Comparison of ENCODE assay signal across 14 cellular contexts in genomic region chr2:164868563-164869419, GRCh38. TPM values are rescaled to one million over a fixed set of nuclear protein-coding genes. Genes with fewer than 3 reads are reported as not detected.
DNase-seq lines count a peak whose midpoint lies in the region; ATAC-seq lines count a peak whose summit lies in the region.
"Had no signal": no experiment of that assay in that cellular context is flagged by ENCODE, and none has a peak within 500 bp of the region (broad histone marks: within the 10 kb centered on the region; RNA-seq: fewer than 3 reads in every experiment).

No MANE protein-coding gene starts in this region.

- H3K4me3 ChIP-seq in GM23248 (no peak overlapping the region), endocrine pancreas (ENCODE audit: control insufficient read depth, insufficient read depth, low read length) (peak overlapping the region; percentile 34)
- H3K4me3 ChIP-seq: SJSA1 had no signal

- H3K27me3 ChIP-seq in GM23248 (replicated peaks; ENCODE audit: insufficient read depth) (no peaks in the 10 kb centered on the region), endocrine pancreas (ENCODE audit: control insufficient read depth, insufficient read depth, low read length) (no peaks in the 10 kb centered on the region)
- H3K27me3 ChIP-seq: SJSA1 had no signal

- no peaks in the 10 kb centered on the region for H3K9me2 ChIP-seq in GM23248 (ENCODE audit: insufficient read depth)

- no peak for ATAC-seq in HG03432 (IDR thresholded peaks at IDR 0.05; ENCODE audit: unreplicated experiment)
- ATAC-seq: effector memory CD8-positive, alpha-beta T cell; naive thymus-derived CD8-positive, alpha-beta T cell had no signal

- no peak overlapping the region for H2AFZ ChIP-seq in GM23248

- H3K27ac Mint-ChIP-seq in activated naive CD4-positive, alpha-beta T cell treated with anti-CD3 and anti-CD28 coated beads for 36 hours: no peak overlapping the region
- H3K27ac Mint-ChIP-seq: effector memory CD8-positive, alpha-beta T cell; naive thymus-derived CD8-positive, alpha-beta T cell had no signal

- DNase-seq in GM23248 (peak; percentile 8), NCI-H1105 treated with DMSO at 0.1 percent for 48 hours (lab: John Stamatoyannopoulos, UW) (peak; percentile 47), renal cortical epithelial cell (ENCODE audit: low read depth) (peak; percentile 37), NOMO-1 treated with dmso at 0.1 percent for 144 hours (lab: John Stamatoyannopoulos, UW; ENCODE audit: unreplicated experiment) (no peak)
- no peak for DNase-seq in activated naive CD4-positive, alpha-beta T cell treated with anti-CD3 and anti-CD28 coated beads for 36 hours
- DNase-seq: activated CD4-positive, alpha-beta T cell treated with anti-CD3 and anti-CD28 coated beads for 48 hours; effector memory CD8-positive, alpha-beta T cell; foreskin melanocyte; naive thymus-derived CD8-positive, alpha-beta T cell; NCI-H2081 treated with DMSO at 0.1 percent for 48 hours; stimulated activated CD4-positive, alpha-beta T cell treated with anti-CD3 and anti-CD28 coated beads, Interleukin-15, amount 100 ng/mL, for 24 hours had no signal

- WGBS in GM23248 (ENCODE audit: low coverage in 1 of 2, low lambda C conversion rate in 2 of 2, missing lambda C conversion rate in 2 of 2), 2 experiments: 49 to 51% methylated on average over 5 of the region's 5 CpGs

- H3K9me3 ChIP-seq in GM23248 (ENCODE audit: low read depth) (no peaks in the 10 kb centered on the region), endocrine pancreas (ENCODE audit: control insufficient read depth, low read length) (no peaks in the 10 kb centered on the region)
- H3K9me3 ChIP-seq: SJSA1 had no signal

- H3K4me1 ChIP-seq in GM23248 (ENCODE audit: insufficient read depth): no peaks in the 10 kb centered on the region
- peaks cover 12% of the 10 kb centered on the region for H3K4me1 ChIP-seq in endocrine pancreas (ENCODE audit: control insufficient read depth, insufficient read depth, low read length)

- H3K9ac ChIP-seq in GM23248 (no peak overlapping the region), endocrine pancreas (ENCODE audit: control insufficient read depth, insufficient read depth, low read length) (no peak overlapping the region)

- H3K4me1 Mint-ChIP-seq in activated naive CD4-positive, alpha-beta T cell treated with anti-CD3 and anti-CD28 coated beads for 36 hours (ENCODE audit: low read depth): no peaks in the 10 kb centered on the region

- H3K27ac ChIP-seq in GM23248: no peak overlapping the region
- H3K27ac ChIP-seq: SJSA1 had no signal

- H3K27me3 Mint-ChIP-seq in activated naive CD4-positive, alpha-beta T cell treated with anti-CD3 and anti-CD28 coated beads for 36 hours (ENCODE audit: low read depth): peaks cover 5% of the 10 kb centered on the region
- H3K27me3 Mint-ChIP-seq: effector memory CD8-positive, alpha-beta T cell had no signal

- no peak overlapping the region for H3K4me3 Mint-ChIP-seq in activated naive CD4-positive, alpha-beta T cell treated with anti-CD3 and anti-CD28 coated beads for 36 hours
- H3K4me3 Mint-ChIP-seq: effector memory CD8-positive, alpha-beta T cell; naive thymus-derived CD8-positive, alpha-beta T cell had no signal

- CTCF ChIA-PET in activated naive CD4-positive, alpha-beta T cell treated with anti-CD3 and anti-CD28 coated beads for 36 hours (lab: Charles Lee): interaction anchor here (0.8 kb wide), 1 partner anchor 9 kb away, joined by 3 read pairs; no protein-coding TSS in a partner anchor

- intact Hi-C loops in activated naive CD4-positive, alpha-beta T cell treated with anti-CD3 and anti-CD28 coated beads for 36 hours (cut with micrococcal nuclease): no loop called here

- in situ Hi-C loops in GM23248 (cut with MboI): no loop called here

- no peaks in the 10 kb centered on the region for H3K79me2 ChIP-seq in GM23248 (ENCODE audit: insufficient read depth)

- H4K20me1 ChIP-seq in GM23248 (ENCODE audit: insufficient read depth): no peaks in the 10 kb centered on the region

- H3K36me3 Mint-ChIP-seq in activated naive CD4-positive, alpha-beta T cell treated with anti-CD3 and anti-CD28 coated beads for 36 hours (ENCODE audit: low read depth): no peaks in the 10 kb centered on the region
- H3K36me3 Mint-ChIP-seq: naive thymus-derived CD8-positive, alpha-beta T cell had no signal

- H3K4me2 ChIP-seq in GM23248 (ENCODE audit: unreplicated experiment): no peak overlapping the region

- no peaks in the 10 kb centered on the region for H3K9me3 Mint-ChIP-seq in activated naive CD4-positive, alpha-beta T cell treated with anti-CD3 and anti-CD28 coated beads for 36 hours

- H3K36me3 ChIP-seq in GM23248 (ENCODE audit: low read depth) (no peaks in the 10 kb centered on the region), endocrine pancreas (ENCODE audit: control insufficient read depth, insufficient read depth, low read length) (no peaks in the 10 kb centered on the region)
- H3K36me3 ChIP-seq: SJSA1 had no signal

- no peaks in the 10 kb centered on the region for H3F3A ChIP-seq in GM23248 (ENCODE audit: insufficient read depth)

RNA-seq across cellular contexts. Expression of gene COBLL1, which starts 27.2 kb away (rescaled TPM):
- total RNA-seq in GM23248 (2014; rRNA removed; shearing (Covaris generic)): 1.3 and 1.8 TPM in 2 replicates
- polyA plus RNA-seq in GM23248 (2016; fragmentation: Nextera tagmentation; extraction: Ambion mirVana): 2.2 and 2.5 TPM in 2 replicates
- 11.6 and 117 TPM in 2 replicates for total RNA-seq in renal cortical epithelial cell
- not detected for total RNA-seq in activated naive CD4-positive, alpha-beta T cell treated with anti-CD3 and anti-CD28 coated beads for 36 hours

Comparison
In these comparisons a context has a peak if more than half of its experiments do, and no peak if none do; other contexts are left out.
1. DNase-seq: peak in GM23248 (single experiment), NCI-H1105 treated with DMSO at 0.1 percent for 48 hours (single experiment) and renal cortical epithelial cell (single experiment); none in activated naive CD4-positive, alpha-beta T cell treated with anti-CD3 and anti-CD28 coated beads for 36 hours (single experiment) and NOMO-1 treated with dmso at 0.1 percent for 144 hours (single experiment).